Comparison of ENCODE assay signal across 11 cellular contexts in genomic region chr11:44120169-44120568, GRCh38. TPM values are rescaled to one million over a fixed set of nuclear protein-coding genes. Genes with fewer than 3 reads are reported as not detected.
DNase-seq lines count a peak whose midpoint lies in the region; ATAC-seq and TF ChIP-seq lines count a peak whose summit lies in the region.
"Had no signal": no experiment of that assay in that cellular context is flagged by ENCODE, and none has a peak within 500 bp of the region (broad histone marks: within the 10 kb centered on the region; RNA-seq: fewer than 3 reads in every experiment).

No MANE protein-coding gene starts in this region.

- no peak for TF ChIP-seq POLR2A in prostate gland (IDR thresholded peaks at IDR 0.05)

- H3K4me3 Mint-ChIP-seq in activated T-cell treated with anti-CD3 and anti-CD28 coated beads, Interleukin-2, amount 50 U/mL, for 24 hours, result no peak overlapping the region
- H3K4me3 Mint-ChIP-seq in natural killer cell treated with Interleukin-12 subunit alpha and Interleukin-12 subunit beta and Interleukin-15 and Interleukin-18, amount 100 ng/mL, for 72 hours, result no peak overlapping the region
- no peak overlapping the region for H3K4me3 Mint-ChIP-seq in T-helper 17 cell
- H3K4me3 Mint-ChIP-seq: activated naive CD8-positive, alpha-beta T cell had no signal

- 68% methylated on average over 5 of the region's 5 CpGs for WGBS in prostate gland

- no peaks in the 10 kb centered on the region for H3K9me3 Mint-ChIP-seq in activated T-cell treated with anti-CD3 and anti-CD28 coated beads, Interleukin-2, amount 50 U/mL, for 24 hours
- H3K9me3 Mint-ChIP-seq in natural killer cell treated with Interleukin-12 subunit alpha and Interleukin-12 subunit beta and Interleukin-15 and Interleukin-18, amount 100 ng/mL, for 72 hours, result no peaks in the 10 kb centered on the region

- DNase-seq in SK-MEL-5 (ENCODE audit: low read depth, low spot score), result peak; percentile 55
- no peak for DNase-seq in fibroblast of the aortic adventitia (ENCODE audit: low read depth)
- peak; percentile 24 for DNase-seq in prostate gland (ENCODE audit: low spot score)
- DNase-seq in activated T-cell treated with anti-CD3 and anti-CD28 coated beads, Interleukin-2, amount 50 U/mL, for 24 hours, result no peak
- DNase-seq in natural killer cell treated with Interleukin-12 subunit alpha and Interleukin-12 subunit beta and Interleukin-15 and Interleukin-18, amount 100 ng/mL, for 72 hours (ENCODE audit: low spot score), result no peak
- no peak for DNase-seq in NCI-H146 (lab: John Stamatoyannopoulos, UW)
- DNase-seq in T-helper 17 cell, result no peak
- DNase-seq: midbrain had no signal

- in situ Hi-C loops in SK-MEL-5 (cut with HindIII; ENCODE audit: low pct_unique_long_range_greater_than_20kb, low sequenced_read_pairs), result no loop called here

- TF ChIP-seq CTCF in GM12874 (IDR thresholded peaks at IDR 0.05; ENCODE audit: insufficient read depth, low read depth, low read length) (peak; percentile 13; the same call in 1 of the 2 replicates), fibroblast of the aortic adventitia (IDR thresholded peaks at IDR 0.05; ENCODE audit: insufficient read depth, low read length) (peak; percentile 23), prostate gland (IDR thresholded peaks at IDR 0.05) (peak in 1 of 4 experiments; percentile 35)

- no peaks in the 10 kb centered on the region for H3K4me1 Mint-ChIP-seq in activated T-cell treated with anti-CD3 and anti-CD28 coated beads, Interleukin-2, amount 50 U/mL, for 24 hours (ENCODE audit: low read depth)
- peaks cover 0 to 5% of the 10 kb centered on the region in 2 donors for H3K4me1 Mint-ChIP-seq in natural killer cell treated with Interleukin-12 subunit alpha and Interleukin-12 subunit beta and Interleukin-15 and Interleukin-18, amount 100 ng/mL, for 72 hours (ENCODE audit: low read depth in 2 of 2)
- peaks cover 6% of the 10 kb centered on the region for H3K4me1 Mint-ChIP-seq in T-helper 17 cell

- H3K9me3 ChIP-seq in prostate gland, result no peaks in the 10 kb centered on the region
- no peaks in the 10 kb centered on the region for H3K9me3 ChIP-seq in T-helper 17 cell (ENCODE audit: control insufficient read depth, low read length, poor library complexity, severe bottlenecking)
- H3K9me3 ChIP-seq: esophagus muscularis mucosa had no signal

- H3K4me3 ChIP-seq in fibroblast of the aortic adventitia (ENCODE audit: low read depth, low read length) (no peak overlapping the region), prostate gland (no peak overlapping the region)
- H3K4me3 ChIP-seq: esophagus muscularis mucosa had no signal

- no peak overlapping the region for H3K27ac Mint-ChIP-seq in activated T-cell treated with anti-CD3 and anti-CD28 coated beads, Interleukin-2, amount 50 U/mL, for 24 hours
- H3K27ac Mint-ChIP-seq in natural killer cell treated with Interleukin-12 subunit alpha and Interleukin-12 subunit beta and Interleukin-15 and Interleukin-18, amount 100 ng/mL, for 72 hours, result no peak overlapping the region
- no peak overlapping the region for H3K27ac Mint-ChIP-seq in T-helper 17 cell
- H3K27ac Mint-ChIP-seq: activated naive CD8-positive, alpha-beta T cell had no signal

- peaks cover 83% of the 10 kb centered on the region for H3K36me3 Mint-ChIP-seq in activated T-cell treated with anti-CD3 and anti-CD28 coated beads, Interleukin-2, amount 50 U/mL, for 24 hours (ENCODE audit: low read depth)
- H3K36me3 Mint-ChIP-seq in natural killer cell treated with Interleukin-12 subunit alpha and Interleukin-12 subunit beta and Interleukin-15 and Interleukin-18, amount 100 ng/mL, for 72 hours, result peaks cover 11% of the 10 kb centered on the region
- H3K36me3 Mint-ChIP-seq in T-helper 17 cell (ENCODE audit: low read depth), result peaks cover 18% of the 10 kb centered on the region

- peaks cover 4% of the 10 kb centered on the region for H3K4me1 ChIP-seq in prostate gland (replicated peaks)

- H3K27ac ChIP-seq in prostate gland, result no peak overlapping the region
- H3K27ac ChIP-seq: esophagus muscularis mucosa had no signal

- H3K27me3 ChIP-seq in prostate gland (replicated peaks; ENCODE audit: insufficient read depth), result no peaks in the 10 kb centered on the region
- H3K27me3 ChIP-seq: esophagus muscularis mucosa had no signal

- intact Hi-C loops in prostate gland (cut with DNase I), result no loop called here

- no peak for ATAC-seq in natural killer cell treated with Interleukin-12 subunit alpha and Interleukin-12 subunit beta and Interleukin-15 and Interleukin-18, amount 100 ng/mL, for 72 hours
- ATAC-seq in T-helper 17 cell, result no peak

- no peaks in the 10 kb centered on the region for H3K27me3 Mint-ChIP-seq in activated T-cell treated with anti-CD3 and anti-CD28 coated beads, Interleukin-2, amount 50 U/mL, for 24 hours
- no peaks in the 10 kb centered on the region for H3K27me3 Mint-ChIP-seq in natural killer cell treated with Interleukin-12 subunit alpha and Interleukin-12 subunit beta and Interleukin-15 and Interleukin-18, amount 100 ng/mL, for 72 hours
- H3K27me3 Mint-ChIP-seq in T-helper 17 cell, result no peaks in the 10 kb centered on the region
- H3K27me3 Mint-ChIP-seq: activated naive CD8-positive, alpha-beta T cell had no signal

- no peaks in the 10 kb centered on the region for H3K36me3 ChIP-seq in prostate gland

RNA-seq across cellular contexts. Expression of gene EXT2, which starts 24.7 kb away (rescaled TPM):
- 98.9 and 114 TPM in 2 replicates for total RNA-seq in SK-MEL-5 (2014; rRNA removed; shearing (Covaris generic))
- polyA plus RNA-seq in SK-MEL-5 (2015; cell fraction: cytosol; rRNA removed), result 155 and 173 TPM in 2 replicates
- 23.0 and 36.5 TPM in 2 replicates for polyA plus RNA-seq in SK-MEL-5 (2015; cell fraction: nucleus; rRNA removed)
- 100 and 148 TPM in 2 replicates for total RNA-seq in fibroblast of the aortic adventitia (ENCODE audit: low replicate concordance)
- 10 to 100 TPM; 76.5 to 96.7 TPM for total RNA-seq in prostate gland
- total RNA-seq in natural killer cell treated with Interleukin-12 subunit alpha and Interleukin-12 subunit beta and Interleukin-15 and Interleukin-18, amount 100 ng/mL, for 72 hours, result 10 to 100 TPM; 41.6 to 45.7 TPM
- total RNA-seq in T-helper 17 cell, result 10 to 100 TPM; 23.6 to 28.0 TPM

RNA-seq across cellular contexts. Expression of gene ACCS, which starts 54.1 kb away (rescaled TPM):
- total RNA-seq in SK-MEL-5 (2014; rRNA removed; shearing (Covaris generic)), result 5.1 and 7.2 TPM in 2 replicates
- 2.6 and 4.8 TPM in 2 replicates for polyA plus RNA-seq in SK-MEL-5 (2015; cell fraction: cytosol; rRNA removed)
- polyA plus RNA-seq in SK-MEL-5 (2015; cell fraction: nucleus; rRNA removed), result 166 and 217 TPM in 2 replicates
- total RNA-seq in fibroblast of the aortic adventitia (ENCODE audit: low replicate concordance), result 10.8 and 39.4 TPM in 2 replicates
- 10 to 100 TPM; 18.2 to 31.8 TPM for total RNA-seq in prostate gland
- total RNA-seq in natural killer cell treated with Interleukin-12 subunit alpha and Interleukin-12 subunit beta and Interleukin-15 and Interleukin-18, amount 100 ng/mL, for 72 hours, result 1 to 10 TPM; 3.4 to 5.4 TPM
- total RNA-seq in T-helper 17 cell, result 10 to 100 TPM; 22.2 to 22.6 TPM

Comparison
In these comparisons a context has a peak if more than half of its experiments do, and no peak if none do; other contexts are left out.
1. DNase-seq: peak in SK-MEL-5 (single experiment) and prostate gland (single experiment); none in fibroblast of the aortic adventitia (single experiment), activated T-cell treated with anti-CD3 and anti-CD28 coated beads, Interleukin-2, amount 50 U/mL, for 24 hours (single experiment), natural killer cell treated with Interleukin-12 subunit alpha and Interleukin-12 subunit beta and Interleukin-15 and Interleukin-18, amount 100 ng/mL, for 72 hours (single experiment), NCI-H146 (single experiment) and T-helper 17 cell (0 of 3).